24 cellular contexts compared by ENCODE assay signal in the genomic region with DNA sequence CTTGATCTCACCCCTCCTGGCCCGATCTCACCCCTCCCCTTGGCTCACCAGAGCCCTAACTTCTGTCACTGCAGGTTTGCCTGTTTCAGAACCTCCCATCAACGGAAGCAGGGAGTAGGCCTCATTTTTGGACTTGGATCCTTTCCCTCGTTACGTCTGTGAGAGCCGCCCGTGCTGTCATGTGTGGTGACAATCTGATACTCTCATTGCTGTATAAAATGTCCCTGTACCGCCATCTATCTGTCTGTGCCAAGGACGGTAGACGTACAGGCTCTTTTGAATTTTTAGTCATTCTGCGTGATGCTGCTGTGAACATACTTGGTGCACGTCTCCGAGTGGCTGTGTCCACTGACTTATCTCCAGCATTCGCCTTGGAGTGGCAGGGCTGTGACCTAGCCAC.
"Had no signal": no experiment of that assay in that cellular context is flagged by ENCODE, and none has a peak within 500 bp of the region (broad histone marks: within the 10 kb centered on the region; RNA-seq: fewer than 3 reads in every experiment).

No MANE protein-coding gene starts in this region.

- H3K36me3 ChIP-seq: breast epithelium, lower lobe of right lung, pancreas, prostate gland, sigmoid colon, thyroid gland, upper lobe of left lung, vagina had no signal

- H3K9me3 ChIP-seq: pancreas, prostate gland, thyroid gland, vagina had no signal

- ATAC-seq: activated CD8-positive, alpha-beta memory T cell treated with anti-CD3 and anti-CD28 coated beads, Interleukin-2, amount 10 ng/mL, durations not matched to agents 7 days and 5 days; activated CD8-positive, alpha-beta T cell treated with anti-CD3 and anti-CD28 coated beads, Interleukin-2, amount 10 ng/mL, durations not matched to agents 7 days and 5 days; activated naive CD8-positive, alpha-beta T cell treated with anti-CD3 and anti-CD28 coated beads, Interleukin-2, amount 50 U/mL, for 24 hours; left lobe of liver; lower lobe of right lung; naive thymus-derived CD8-positive, alpha-beta T cell; pancreas; stimulated activated effector memory CD8-positive, alpha-beta T cell treated with anti-CD3 and anti-CD28 coated beads, Interleukin-12 subunit alpha, Interleukin-12 subunit beta, amount 100 ng/mL, for 72 hours had no signal

- H3K4me3 ChIP-seq: breast epithelium, lower lobe of right lung, pancreas, prostate gland, sigmoid colon, thyroid gland, upper lobe of left lung, vagina had no signal

- H3K27me3 ChIP-seq: breast epithelium, pancreas, sigmoid colon, thyroid gland, upper lobe of left lung, vagina had no signal

- H3K27ac ChIP-seq: breast epithelium, lower lobe of right lung, pancreas, prostate gland, sigmoid colon, thyroid gland, upper lobe of left lung, vagina had no signal

- DNase-seq: activated B cell treated with CpG ODN at 0.5 μM for 24 hours; activated CD8-positive, alpha-beta memory T cell treated with anti-CD3 and anti-CD28 coated beads, Interleukin-2, amount 10 ng/mL, durations not matched to agents 7 days and 5 days; activated CD8-positive, alpha-beta T cell treated with anti-CD3 and anti-CD28 coated beads, Interleukin-2, amount 10 ng/mL, durations not matched to agents 7 days and 5 days; activated naive CD8-positive, alpha-beta T cell treated with anti-CD3 and anti-CD28 coated beads, Interleukin-2, amount 50 U/mL, for 24 hours; activated T-cell treated with anti-CD3 and anti-CD28 coated beads, Interleukin-2, amount 50 U/mL, for 48 hours; cortex of kidney; foreskin fibroblast; kidney glomerular epithelial cell; lower lobe of right lung; mesenchymal stem cell; naive thymus-derived CD8-positive, alpha-beta T cell; nucleus accumbens; pancreas; retina; sigmoid colon; small intestine; stimulated activated CD4-positive, alpha-beta T cell treated with anti-CD3 and anti-CD28 coated beads, Interleukin-4, amount 100 ng/mL, for 24 hours; thyroid gland; upper lobe of left lung had no signal

- H3K4me1 ChIP-seq: breast epithelium, lower lobe of right lung, pancreas, prostate gland, sigmoid colon, thyroid gland, upper lobe of left lung, vagina had no signal
